ENCODE assay signal across 1 cellular context in the genomic region with DNA sequence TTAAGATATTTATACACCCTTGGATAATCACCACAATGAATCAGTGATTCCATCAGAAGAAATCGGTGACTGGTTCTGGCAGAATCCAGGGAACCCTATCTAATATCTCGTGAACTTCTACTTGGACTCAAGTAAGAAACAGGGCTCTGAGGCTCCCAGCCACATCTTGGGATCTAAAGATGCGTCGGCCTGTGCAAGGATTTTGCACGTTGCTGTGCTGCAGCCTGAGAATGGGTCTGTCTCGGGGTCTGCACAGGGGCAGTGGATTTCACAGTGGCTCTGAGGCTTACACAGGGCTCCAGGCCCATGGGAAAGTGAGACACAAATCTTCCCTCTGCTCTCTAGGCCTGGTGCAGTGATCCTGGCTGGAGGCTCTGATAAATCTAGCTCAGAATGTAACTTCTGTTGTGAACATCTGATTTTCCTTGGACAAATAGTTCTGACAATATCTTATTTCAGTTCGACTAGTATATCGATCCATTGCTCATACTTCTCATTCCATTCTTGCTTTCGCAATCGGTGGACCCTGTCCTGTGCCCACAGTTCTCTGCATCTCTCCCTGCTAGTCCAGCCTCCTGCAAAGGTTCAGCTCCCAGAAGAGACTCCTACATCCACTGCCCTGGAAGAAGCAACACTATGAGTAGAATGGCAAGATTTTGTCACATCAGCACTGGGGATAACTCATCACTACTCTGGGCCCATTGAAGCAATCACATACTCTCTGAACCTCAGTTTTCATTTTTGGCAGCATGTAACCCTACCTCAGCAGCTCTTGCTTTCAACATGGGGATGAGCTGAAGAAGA.
A peak's percentile ranks its signal among the peaks of the same experiment; 100 is the strongest.
TF ChIP-seq lines count a peak whose summit lies in the region.

No MANE protein-coding gene starts in this region.

TF ChIP-seq in HepG2, 621 proteins besides CTCF, POLR2A, EP300 and RAD21 (continued from another document and continues in another):
- TF ChIP-seq, protein P1, sequence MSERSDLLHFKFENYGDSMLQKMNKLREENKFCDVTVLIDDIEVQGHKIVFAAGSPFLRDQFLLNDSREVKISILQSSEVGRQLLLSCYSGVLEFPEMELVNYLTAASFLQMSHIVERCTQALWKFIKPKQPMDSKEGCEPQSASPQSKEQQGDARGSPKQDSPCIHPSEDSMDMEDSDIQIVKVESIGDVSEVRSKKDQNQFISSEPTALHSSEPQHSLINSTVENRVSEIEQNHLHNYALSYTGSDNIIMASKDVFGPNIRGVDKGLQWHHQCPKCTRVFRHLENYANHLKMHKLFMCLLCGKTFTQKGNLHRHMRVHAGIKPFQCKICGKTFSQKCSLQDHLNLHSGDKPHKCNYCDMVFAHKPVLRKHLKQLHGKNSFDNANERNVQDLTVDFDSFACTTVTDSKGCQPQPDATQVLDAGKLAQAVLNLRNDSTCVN (CRISPR knock-in tag; IDR thresholded peaks at IDR 0.05; ENCODE audit: borderline replicate concordance), result no peak
- TF ChIP-seq ERF (CRISPR knock-in tag; IDR thresholded peaks at IDR 0.05) (peak; percentile 61), JARID2 (CRISPR knock-in tag; IDR thresholded peaks at IDR 0.05; ENCODE audit: insufficient replicate concordance) (no peak), ZFX (CRISPR knock-in tag; IDR thresholded peaks at IDR 0.05; ENCODE audit: low read depth) (peak; percentile 65), ESRRA (CRISPR knock-in tag; IDR thresholded peaks at IDR 0.05; ENCODE audit: low read depth) (0 out of 2 replicates have a peak, but pooled peaks have one; percentile 26), ZNF441 (CRISPR knock-in tag; IDR thresholded peaks at IDR 0.05; ENCODE audit: borderline replicate concordance) (no peak), ZNF264 (CRISPR knock-in tag; IDR thresholded peaks at IDR 0.05) (peak; percentile 29; the same call in 1 of the 2 replicates), KLF13 (CRISPR knock-in tag; IDR thresholded peaks at IDR 0.05) (no peak), RCOR2 (CRISPR knock-in tag; IDR thresholded peaks at IDR 0.05) (peak; percentile 73; the same call in 1 of the 2 replicates), CREM (IDR thresholded peaks at IDR 0.05) (peak; percentile 59; the same call in 1 of the 2 replicates), CREM (CRISPR knock-in tag; IDR thresholded peaks at IDR 0.05) (no peak), SP140L (CRISPR knock-in tag; IDR thresholded peaks at IDR 0.05; ENCODE audit: borderline replicate concordance) (no peak), PPARG (CRISPR knock-in tag; conservative IDR thresholded peaks at IDR 0.05) (peak; percentile 57; the same call in 1 of the 2 replicates), NCOA2 (CRISPR knock-in tag; IDR thresholded peaks at IDR 0.05) (peak; percentile 76), SRY (CRISPR knock-in tag; IDR thresholded peaks at IDR 0.05) (no peak), KLF16 (CRISPR knock-in tag; IDR thresholded peaks at IDR 0.05) (peak in 1 of 2 experiments; percentile 70; a peak in 1 of 4 replicates), ZNF235 (CRISPR knock-in tag; IDR thresholded peaks at IDR 0.05; ENCODE audit: borderline replicate concordance) (no peak), NFIB (CRISPR knock-in tag; IDR thresholded peaks at IDR 0.05; ENCODE audit: borderline replicate concordance) (no peak), ZBTB7A (CRISPR knock-in tag; IDR thresholded peaks at IDR 0.05) (peak; percentile 72; the same call in 1 of the 2 replicates), TOPORS (CRISPR knock-in tag; IDR thresholded peaks at IDR 0.05) (peak; percentile 57; the same call in 1 of the 2 replicates), MIXL1 (CRISPR knock-in tag; IDR thresholded peaks at IDR 0.05) (0 out of 2 replicates have a peak, but pooled peaks have one; percentile 65), HHEX (CRISPR knock-in tag; IDR thresholded peaks at IDR 0.05) (no peak), ASH2L (IDR thresholded peaks at IDR 0.05; ENCODE audit: insufficient read length, low read depth, low read length) (no peak), ETV5 (CRISPR knock-in tag; IDR thresholded peaks at IDR 0.05; ENCODE audit: borderline replicate concordance) (peak; percentile 14; the same call in 1 of the 2 replicates), ZIK1 (CRISPR knock-in tag; IDR thresholded peaks at IDR 0.05; ENCODE audit: borderline replicate concordance, low read depth) (0 out of 2 replicates have a peak, but pooled peaks have one; percentile 33), PCBP1 (IDR thresholded peaks at IDR 0.05; ENCODE audit: borderline replicate concordance, low read depth, low read length) (no peak), HOXA5 (CRISPR knock-in tag; IDR thresholded peaks at IDR 0.05) (0 out of 2 replicates have a peak, but pooled peaks have one; percentile 58), JUND (CRISPR knock-in tag; IDR thresholded peaks at IDR 0.05) (no peak), HOXA3 (CRISPR knock-in tag; IDR thresholded peaks at IDR 0.05) (peak; percentile 75; the same call in 1 of the 2 replicates), MIER3 (CRISPR knock-in tag; IDR thresholded peaks at IDR 0.05; ENCODE audit: borderline replicate concordance) (peak; percentile 50; the same call in 1 of the 2 replicates)
- TF ChIP-seq, protein P2, sequence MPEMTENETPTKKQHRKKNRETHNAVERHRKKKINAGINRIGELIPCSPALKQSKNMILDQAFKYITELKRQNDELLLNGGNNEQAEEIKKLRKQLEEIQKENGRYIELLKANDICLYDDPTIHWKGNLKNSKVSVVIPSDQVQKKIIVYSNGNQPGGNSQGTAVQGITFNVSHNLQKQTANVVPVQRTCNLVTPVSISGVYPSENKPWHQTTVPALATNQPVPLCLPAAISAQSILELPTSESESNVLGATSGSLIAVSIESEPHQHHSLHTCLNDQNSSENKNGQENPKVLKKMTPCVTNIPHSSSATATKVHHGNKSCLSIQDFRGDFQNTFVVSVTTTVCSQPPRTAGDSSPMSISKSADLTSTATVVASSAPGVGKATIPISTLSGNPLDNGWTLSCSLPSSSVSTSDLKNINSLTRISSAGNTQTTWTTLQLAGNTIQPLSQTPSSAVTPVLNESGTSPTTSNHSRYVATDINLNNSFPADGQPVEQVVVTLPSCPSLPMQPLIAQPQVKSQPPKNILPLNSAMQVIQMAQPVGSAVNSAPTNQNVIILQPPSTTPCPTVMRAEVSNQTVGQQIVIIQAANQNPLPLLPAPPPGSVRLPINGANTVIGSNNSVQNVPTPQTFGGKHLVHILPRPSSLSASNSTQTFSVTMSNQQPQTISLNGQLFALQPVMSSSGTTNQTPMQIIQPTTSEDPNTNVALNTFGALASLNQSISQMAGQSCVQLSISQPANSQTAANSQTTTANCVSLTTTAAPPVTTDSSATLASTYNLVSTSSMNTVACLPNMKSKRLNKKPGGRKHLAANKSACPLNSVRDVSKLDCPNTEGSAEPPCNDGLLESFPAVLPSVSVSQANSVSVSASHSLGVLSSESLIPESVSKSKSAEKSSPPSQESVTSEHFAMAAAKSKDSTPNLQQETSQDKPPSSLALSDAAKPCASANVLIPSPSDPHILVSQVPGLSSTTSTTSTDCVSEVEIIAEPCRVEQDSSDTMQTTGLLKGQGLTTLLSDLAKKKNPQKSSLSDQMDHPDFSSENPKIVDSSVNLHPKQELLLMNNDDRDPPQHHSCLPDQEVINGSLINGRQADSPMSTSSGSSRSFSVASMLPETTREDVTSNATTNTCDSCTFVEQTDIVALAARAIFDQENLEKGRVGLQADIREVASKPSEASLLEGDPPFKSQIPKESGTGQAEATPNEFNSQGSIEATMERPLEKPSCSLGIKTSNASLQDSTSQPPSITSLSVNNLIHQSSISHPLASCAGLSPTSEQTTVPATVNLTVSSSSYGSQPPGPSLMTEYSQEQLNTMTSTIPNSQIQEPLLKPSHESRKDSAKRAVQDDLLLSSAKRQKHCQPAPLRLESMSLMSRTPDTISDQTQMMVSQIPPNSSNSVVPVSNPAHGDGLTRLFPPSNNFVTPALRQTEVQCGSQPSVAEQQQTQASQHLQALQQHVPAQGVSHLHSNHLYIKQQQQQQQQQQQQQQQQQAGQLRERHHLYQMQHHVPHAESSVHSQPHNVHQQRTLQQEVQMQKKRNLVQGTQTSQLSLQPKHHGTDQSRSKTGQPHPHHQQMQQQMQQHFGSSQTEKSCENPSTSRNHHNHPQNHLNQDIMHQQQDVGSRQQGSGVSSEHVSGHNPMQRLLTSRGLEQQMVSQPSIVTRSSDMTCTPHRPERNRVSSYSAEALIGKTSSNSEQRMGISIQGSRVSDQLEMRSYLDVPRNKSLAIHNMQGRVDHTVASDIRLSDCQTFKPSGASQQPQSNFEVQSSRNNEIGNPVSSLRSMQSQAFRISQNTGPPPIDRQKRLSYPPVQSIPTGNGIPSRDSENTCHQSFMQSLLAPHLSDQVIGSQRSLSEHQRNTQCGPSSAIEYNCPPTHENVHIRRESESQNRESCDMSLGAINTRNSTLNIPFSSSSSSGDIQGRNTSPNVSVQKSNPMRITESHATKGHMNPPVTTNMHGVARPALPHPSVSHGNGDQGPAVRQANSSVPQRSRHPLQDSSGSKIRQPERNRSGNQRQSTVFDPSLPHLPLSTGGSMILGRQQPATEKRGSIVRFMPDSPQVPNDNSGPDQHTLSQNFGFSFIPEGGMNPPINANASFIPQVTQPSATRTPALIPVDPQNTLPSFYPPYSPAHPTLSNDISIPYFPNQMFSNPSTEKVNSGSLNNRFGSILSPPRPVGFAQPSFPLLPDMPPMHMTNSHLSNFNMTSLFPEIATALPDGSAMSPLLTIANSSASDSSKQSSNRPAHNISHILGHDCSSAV (CRISPR knock-in tag; IDR thresholded peaks at IDR 0.05; ENCODE audit: borderline replicate concordance), result no peak
- TF ChIP-seq, protein P3, sequence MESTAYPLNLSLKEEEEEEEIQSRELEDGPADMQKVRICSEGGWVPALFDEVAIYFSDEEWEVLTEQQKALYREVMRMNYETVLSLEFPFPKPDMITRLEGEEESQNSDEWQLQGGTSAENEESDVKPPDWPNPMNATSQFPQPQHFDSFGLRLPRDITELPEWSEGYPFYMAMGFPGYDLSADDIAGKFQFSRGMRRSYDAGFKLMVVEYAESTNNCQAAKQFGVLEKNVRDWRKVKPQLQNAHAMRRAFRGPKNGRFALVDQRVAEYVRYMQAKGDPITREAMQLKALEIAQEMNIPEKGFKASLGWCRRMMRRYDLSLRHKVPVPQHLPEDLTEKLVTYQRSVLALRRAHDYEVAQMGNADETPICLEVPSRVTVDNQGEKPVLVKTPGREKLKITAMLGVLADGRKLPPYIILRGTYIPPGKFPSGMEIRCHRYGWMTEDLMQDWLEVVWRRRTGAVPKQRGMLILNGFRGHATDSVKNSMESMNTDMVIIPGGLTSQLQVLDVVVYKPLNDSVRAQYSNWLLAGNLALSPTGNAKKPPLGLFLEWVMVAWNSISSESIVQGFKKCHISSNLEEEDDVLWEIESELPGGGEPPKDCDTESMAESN (CRISPR knock-in tag; conservative IDR thresholded peaks at IDR 0.05), result peak; percentile 65
- TF ChIP-seq, protein P4, sequence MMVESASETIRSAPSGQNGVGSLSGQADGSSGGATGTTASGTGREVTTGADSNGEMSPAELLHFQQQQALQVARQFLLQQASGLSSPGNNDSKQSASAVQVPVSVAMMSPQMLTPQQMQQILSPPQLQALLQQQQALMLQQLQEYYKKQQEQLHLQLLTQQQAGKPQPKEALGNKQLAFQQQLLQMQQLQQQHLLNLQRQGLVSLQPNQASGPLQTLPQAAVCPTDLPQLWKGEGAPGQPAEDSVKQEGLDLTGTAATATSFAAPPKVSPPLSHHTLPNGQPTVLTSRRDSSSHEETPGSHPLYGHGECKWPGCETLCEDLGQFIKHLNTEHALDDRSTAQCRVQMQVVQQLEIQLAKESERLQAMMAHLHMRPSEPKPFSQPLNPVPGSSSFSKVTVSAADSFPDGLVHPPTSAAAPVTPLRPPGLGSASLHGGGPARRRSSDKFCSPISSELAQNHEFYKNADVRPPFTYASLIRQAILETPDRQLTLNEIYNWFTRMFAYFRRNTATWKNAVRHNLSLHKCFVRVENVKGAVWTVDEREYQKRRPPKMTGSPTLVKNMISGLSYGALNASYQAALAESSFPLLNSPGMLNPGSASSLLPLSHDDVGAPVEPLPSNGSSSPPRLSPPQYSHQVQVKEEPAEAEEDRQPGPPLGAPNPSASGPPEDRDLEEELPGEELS (CRISPR knock-in tag; IDR thresholded peaks at IDR 0.05), result peak; percentile 73
- TF ChIP-seq, protein P5, sequence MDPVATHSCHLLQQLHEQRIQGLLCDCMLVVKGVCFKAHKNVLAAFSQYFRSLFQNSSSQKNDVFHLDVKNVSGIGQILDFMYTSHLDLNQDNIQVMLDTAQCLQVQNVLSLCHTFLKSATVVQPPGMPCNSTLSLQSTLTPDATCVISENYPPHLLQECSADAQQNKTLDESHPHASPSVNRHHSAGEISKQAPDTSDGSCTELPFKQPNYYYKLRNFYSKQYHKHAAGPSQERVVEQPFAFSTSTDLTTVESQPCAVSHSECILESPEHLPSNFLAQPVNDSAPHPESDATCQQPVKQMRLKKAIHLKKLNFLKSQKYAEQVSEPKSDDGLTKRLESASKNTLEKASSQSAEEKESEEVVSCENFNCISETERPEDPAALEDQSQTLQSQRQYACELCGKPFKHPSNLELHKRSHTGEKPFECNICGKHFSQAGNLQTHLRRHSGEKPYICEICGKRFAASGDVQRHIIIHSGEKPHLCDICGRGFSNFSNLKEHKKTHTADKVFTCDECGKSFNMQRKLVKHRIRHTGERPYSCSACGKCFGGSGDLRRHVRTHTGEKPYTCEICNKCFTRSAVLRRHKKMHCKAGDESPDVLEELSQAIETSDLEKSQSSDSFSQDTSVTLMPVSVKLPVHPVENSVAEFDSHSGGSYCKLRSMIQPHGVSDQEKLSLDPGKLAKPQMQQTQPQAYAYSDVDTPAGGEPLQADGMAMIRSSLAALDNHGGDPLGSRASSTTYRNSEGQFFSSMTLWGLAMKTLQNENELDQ (CRISPR knock-in tag; IDR thresholded peaks at IDR 0.05; ENCODE audit: borderline replicate concordance), result no peak
- TF ChIP-seq, protein P6, sequence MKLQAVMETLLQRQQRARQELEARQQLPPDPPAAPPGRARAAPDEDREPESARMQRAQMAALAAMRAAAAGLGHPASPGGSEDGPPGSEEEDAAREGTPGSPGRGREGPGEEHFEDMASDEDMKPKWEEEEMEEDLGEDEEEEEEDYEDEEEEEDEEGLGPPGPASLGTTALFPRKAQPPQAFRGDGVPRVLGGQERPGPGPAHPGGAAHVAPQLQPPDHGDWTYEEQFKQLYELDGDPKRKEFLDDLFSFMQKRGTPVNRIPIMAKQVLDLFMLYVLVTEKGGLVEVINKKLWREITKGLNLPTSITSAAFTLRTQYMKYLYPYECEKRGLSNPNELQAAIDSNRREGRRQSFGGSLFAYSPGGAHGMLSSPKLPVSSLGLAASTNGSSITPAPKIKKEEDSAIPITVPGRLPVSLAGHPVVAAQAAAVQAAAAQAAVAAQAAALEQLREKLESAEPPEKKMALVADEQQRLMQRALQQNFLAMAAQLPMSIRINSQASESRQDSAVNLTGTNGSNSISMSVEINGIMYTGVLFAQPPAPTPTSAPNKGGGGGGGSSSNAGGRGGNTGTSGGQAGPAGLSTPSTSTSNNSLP (IDR thresholded peaks at IDR 0.05; ENCODE audit: low read depth, low read length), result peak; percentile 93
- TF ChIP-seq, protein P7, sequence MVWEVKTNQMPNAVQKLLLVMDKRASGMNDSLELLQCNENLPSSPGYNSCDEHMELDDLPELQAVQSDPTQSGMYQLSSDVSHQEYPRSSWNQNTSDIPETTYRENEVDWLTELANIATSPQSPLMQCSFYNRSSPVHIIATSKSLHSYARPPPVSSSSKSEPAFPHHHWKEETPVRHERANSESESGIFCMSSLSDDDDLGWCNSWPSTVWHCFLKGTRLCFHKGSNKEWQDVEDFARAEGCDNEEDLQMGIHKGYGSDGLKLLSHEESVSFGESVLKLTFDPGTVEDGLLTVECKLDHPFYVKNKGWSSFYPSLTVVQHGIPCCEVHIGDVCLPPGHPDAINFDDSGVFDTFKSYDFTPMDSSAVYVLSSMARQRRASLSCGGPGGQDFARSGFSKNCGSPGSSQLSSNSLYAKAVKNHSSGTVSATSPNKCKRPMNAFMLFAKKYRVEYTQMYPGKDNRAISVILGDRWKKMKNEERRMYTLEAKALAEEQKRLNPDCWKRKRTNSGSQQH (CRISPR knock-in tag; IDR thresholded peaks at IDR 0.05; ENCODE audit: low read depth), result no peak
